ENCODE assay signal across 29 cellular contexts in the genomic region with DNA sequence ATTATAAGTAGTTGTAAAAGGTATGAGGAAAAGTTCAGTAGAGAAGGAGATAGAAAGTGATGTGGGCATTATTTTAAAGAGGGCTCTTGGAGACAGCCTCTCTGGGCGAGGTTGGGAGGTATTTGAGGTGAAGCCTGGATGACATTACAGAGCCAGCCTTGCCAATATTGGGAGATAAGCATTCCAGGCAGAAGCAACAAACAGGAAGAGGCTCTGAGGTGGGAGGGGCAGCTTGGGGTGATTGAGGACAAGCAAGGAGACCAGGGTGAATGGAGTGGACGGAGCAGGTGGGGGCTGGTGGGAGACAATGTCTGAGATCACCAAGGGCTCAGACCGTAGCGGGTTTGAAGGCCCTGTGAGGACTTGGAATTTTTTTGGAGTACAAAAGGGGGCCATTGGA.
"Had no signal": no experiment of that assay in that cellular context is flagged by ENCODE, and none has a peak within 500 bp of the region (broad histone marks: within the 10 kb centered on the region; RNA-seq: fewer than 3 reads in every experiment).

No MANE protein-coding gene starts in this region.

- H3K36me3 ChIP-seq: brain microvascular endothelial cell, Peyer's patch had no signal

- H3K27me3 ChIP-seq: brain microvascular endothelial cell, Peyer's patch had no signal

- H3K27ac ChIP-seq: brain microvascular endothelial cell, KMS-11, Peyer's patch had no signal

- H3K27ac Mint-ChIP-seq: activated CD4-positive, alpha-beta T cell treated with anti-CD3 and anti-CD28 coated beads, Interleukin-2, amount 10 ng/mL, durations not matched to agents 24 days and 14 days; activated CD8-positive, alpha-beta T cell treated with anti-CD3 and anti-CD28 coated beads for 36 hours; activated naive CD4-positive, alpha-beta T cell treated with anti-CD3 and anti-CD28 coated beads for 36 hours; activated naive CD4-positive, alpha-beta T cell treated with anti-CD3 and anti-CD28 coated beads, Interleukin-2, amount 50 U/mL, for 72 hours; activated T-helper 1 cell treated with anti-CD3 and anti-CD28 coated beads, Interleukin-12 subunit alpha, Interleukin-12 subunit beta, Interleukin-2, Interleukin-4 antibody, amounts not matched to agents 30 ng/mL and 10 ng/mL and 1 ng/mL, durations not matched to agents 14 hours and 24 hours and 36 hours had no signal

- H3K9me3 ChIP-seq: Peyer's patch had no signal

- H3K4me3 ChIP-seq: Peyer's patch had no signal

- H3K27me3 Mint-ChIP-seq: activated CD8-positive, alpha-beta T cell treated with anti-CD3 and anti-CD28 coated beads for 36 hours had no signal

- ATAC-seq: activated CD8-positive, alpha-beta T cell treated with anti-CD3 and anti-CD28 coated beads for 36 hours; activated naive CD4-positive, alpha-beta T cell treated with anti-CD3 and anti-CD28 coated beads, Interleukin-2, amount 50 U/mL, for 72 hours; activated T-cell treated with anti-CD3 and anti-CD28 coated beads, Interleukin-2, amount 50 U/mL, for 4 hours; PC-3 had no signal

- H3K4me1 ChIP-seq: Peyer's patch had no signal

- H3K4me3 Mint-ChIP-seq: activated CD4-positive, alpha-beta T cell treated with anti-CD3 and anti-CD28 coated beads, Interleukin-2, amount 10 ng/mL, durations not matched to agents 24 days and 14 days; activated CD8-positive, alpha-beta T cell treated with anti-CD3 and anti-CD28 coated beads for 36 hours; activated naive CD4-positive, alpha-beta T cell treated with anti-CD3 and anti-CD28 coated beads for 36 hours; activated T-cell treated with anti-CD3 and anti-CD28 coated beads, Interleukin-2, amount 50 U/mL, for 4 hours; activated T-helper 1 cell treated with anti-CD3 and anti-CD28 coated beads, Interleukin-12 subunit alpha, Interleukin-12 subunit beta, Interleukin-2, Interleukin-4 antibody, amounts not matched to agents 30 ng/mL and 10 ng/mL and 1 ng/mL, durations not matched to agents 14 hours and 24 hours and 36 hours had no signal

- H3K4me1 Mint-ChIP-seq: activated CD4-positive, alpha-beta T cell treated with anti-CD3 and anti-CD28 coated beads, Interleukin-2, amount 10 ng/mL, durations not matched to agents 24 days and 14 days had no signal

- H3K36me3 Mint-ChIP-seq: activated naive CD4-positive, alpha-beta T cell treated with anti-CD3 and anti-CD28 coated beads, Interleukin-2, amount 50 U/mL, for 72 hours had no signal

- H3K9me3 Mint-ChIP-seq: activated CD4-positive, alpha-beta T cell treated with anti-CD3 and anti-CD28 coated beads, Interleukin-2, amount 10 ng/mL, durations not matched to agents 24 days and 14 days; activated CD8-positive, alpha-beta T cell treated with anti-CD3 and anti-CD28 coated beads for 36 hours; activated naive CD4-positive, alpha-beta T cell treated with anti-CD3 and anti-CD28 coated beads for 36 hours; activated naive CD4-positive, alpha-beta T cell treated with anti-CD3 and anti-CD28 coated beads, Interleukin-2, amount 50 U/mL, for 72 hours; activated T-cell treated with anti-CD3 and anti-CD28 coated beads, Interleukin-2, amount 50 U/mL, for 4 hours; activated T-helper 1 cell treated with anti-CD3 and anti-CD28 coated beads, Interleukin-12 subunit alpha, Interleukin-12 subunit beta, Interleukin-2, Interleukin-4 antibody, amounts not matched to agents 30 ng/mL and 10 ng/mL and 1 ng/mL, durations not matched to agents 14 hours and 24 hours and 36 hours had no signal

- DNase-seq: activated CD4-positive, alpha-beta T cell treated with anti-CD3 and anti-CD28 coated beads, Interleukin-2, amount 10 ng/mL, durations not matched to agents 24 days and 14 days; activated CD4-positive, alpha-beta T cell treated with anti-CD3 and anti-CD28 coated beads, Interleukin-2, amount 50 U/mL, for 4 hours; activated CD8-positive, alpha-beta T cell treated with anti-CD3 and anti-CD28 coated beads for 36 hours; activated gamma-delta T cell treated with Interleukin-2 at 50 U/mL for 16 hours; activated naive CD4-positive, alpha-beta T cell treated with anti-CD3 and anti-CD28 coated beads for 36 hours; activated T-cell treated with anti-CD3 and anti-CD28 coated beads, Interleukin-2, amount 50 U/mL, for 4 hours; amniotic stem cell; aorta; brain microvascular endothelial cell; MM.1S; MV-4-11; NCI-H1092; NCI-H1436 treated with DMSO at 0.1 percent for 48 hours; NCI-H1694 treated with DMSO at 0.1 percent for 48 hours; NCI-H2029; NCI-H510A; NCI-H526; NCI-H748 treated with DMSO at 0.1 percent for 48 hours; NK-92 treated with Interleukin-12 subunit alpha and Interleukin-12 subunit beta, amount 100 ng/mL, for 24 hours; PC-3; Peyer's patch; RPMI8226; SW 1271; T-helper 1 cell; T-helper 2 cell; T1000 had no signal
